8 cellular contexts compared by ENCODE assay signal in the genomic region with DNA sequence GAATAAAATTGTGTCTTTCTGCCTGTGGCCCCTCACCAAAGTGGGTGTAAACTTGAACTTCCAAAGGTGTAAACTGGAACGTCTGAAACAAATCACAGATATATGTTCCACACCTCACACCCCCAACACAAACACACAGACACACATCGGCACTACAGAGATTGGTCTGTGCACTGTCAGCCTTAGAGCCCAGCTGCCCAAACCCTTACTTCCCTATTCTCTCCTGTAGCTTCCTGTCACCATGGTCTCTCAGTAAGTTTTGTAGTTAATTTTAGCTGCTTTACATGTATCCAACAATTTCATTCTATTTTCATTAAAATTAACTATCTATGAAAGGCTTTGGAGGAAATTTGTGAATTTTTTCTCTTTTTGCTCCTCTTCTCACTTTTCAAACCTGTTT. TPM values are rescaled to one million over a fixed set of nuclear protein-coding genes. Genes with fewer than 3 reads are reported as not detected.
DNase-seq lines count a peak whose midpoint lies in the region; ATAC-seq and TF ChIP-seq lines count a peak whose summit lies in the region.

No MANE protein-coding gene starts in this region.

- intact Hi-C loops in left colon (cut with DNase I, micrococcal nuclease), result loop anchor here in 1 of 2 donors (5.0 kb wide), 1 partner anchor 64 kb away; no protein-coding TSS in a partner anchor

- DNase-seq in HL-60 (ENCODE audit: low read depth in 1 of 2, low spot score in 1 of 2), result peak in 1 of 2 experiments; percentile 84
- DNase-seq in left colon, result no peak
- DNase-seq in SW480 (ENCODE audit: low spot score), result no peak
- no peak for DNase-seq in T-helper 9 cell
- DNase-seq in NCI-H446 (lab: John Stamatoyannopoulos, UW), result no peak
- DNase-seq in NCI-H187 treated with DMSO at 0.1 percent for 48 hours (lab: John Stamatoyannopoulos, UW), result no peak

- no peaks in the 10 kb centered on the region for H3K27me3 ChIP-seq in HL-60 (ENCODE audit: insufficient read depth, poor library complexity, severe bottlenecking)

- H3K4me3 ChIP-seq in HL-60 (replicated peaks; ENCODE audit: insufficient read depth, low read length), result no peak overlapping the region

- ATAC-seq in GM18498 (IDR thresholded peaks at IDR 0.05; ENCODE audit: unreplicated experiment) (peak; percentile 80), GM21529 (IDR thresholded peaks at IDR 0.05; ENCODE audit: unreplicated experiment) (peak; percentile 86), left colon (peak; percentile 42)

- TF ChIP-seq CTCF in HL-60 (IDR thresholded peaks at IDR 0.05; ENCODE audit: insufficient read depth, low read length), result no peak

- H3K27ac ChIP-seq in HL-60 (replicated peaks), result peak overlapping the region; percentile 59

RNA-seq across cellular contexts. Expression of gene TM9SF2, which starts 5.4 kb away (rescaled TPM):
- 100 to 1,000 TPM; 209 to 210 TPM for total RNA-seq in left colon
